1 cellular context compared by ENCODE assay signal in the genomic region with DNA sequence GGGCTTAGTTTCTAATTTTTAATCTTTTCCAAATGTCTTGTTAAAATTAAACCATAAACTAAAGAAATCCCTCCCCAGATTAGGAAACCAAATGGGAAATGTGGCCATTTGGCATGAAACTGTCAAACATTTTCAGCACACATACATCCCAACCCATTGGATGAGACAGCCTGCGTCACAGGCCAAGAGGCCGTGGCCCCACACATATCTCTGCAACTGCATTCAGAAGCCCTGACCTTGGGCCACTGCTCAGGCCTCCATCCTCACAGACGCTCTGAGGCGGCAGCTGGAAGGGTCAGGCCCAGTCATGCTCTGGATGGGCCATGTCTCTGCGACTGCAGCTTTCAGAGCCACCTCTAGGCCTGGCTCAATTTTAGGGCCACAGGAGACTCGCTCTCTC.
TF ChIP-seq lines count a peak whose summit lies in the region.

No MANE protein-coding gene starts in this region.

TF ChIP-seq in GM23338, 12 proteins besides CTCF, POLR2A, EP300 and RAD21 (continued from another document):
- no peak for TF ChIP-seq ZNF331 (CRISPR knock-in tag; IDR thresholded peaks at IDR 0.05; ENCODE audit: low read depth)
- TF ChIP-seq STAT1 (IDR thresholded peaks at IDR 0.05; ENCODE audit: unreplicated experiment): no peak
- TF ChIP-seq ZNF114 (CRISPR knock-in tag; IDR thresholded peaks at IDR 0.05): no peak
- no peak for TF ChIP-seq EZH2 (IDR thresholded peaks at IDR 0.05; ENCODE audit: low read depth, unreplicated experiment)
- no peak for TF ChIP-seq JUNB (IDR thresholded peaks at IDR 0.05; ENCODE audit: unreplicated experiment)
